21 cellular contexts compared by ENCODE assay signal in the genomic region with DNA sequence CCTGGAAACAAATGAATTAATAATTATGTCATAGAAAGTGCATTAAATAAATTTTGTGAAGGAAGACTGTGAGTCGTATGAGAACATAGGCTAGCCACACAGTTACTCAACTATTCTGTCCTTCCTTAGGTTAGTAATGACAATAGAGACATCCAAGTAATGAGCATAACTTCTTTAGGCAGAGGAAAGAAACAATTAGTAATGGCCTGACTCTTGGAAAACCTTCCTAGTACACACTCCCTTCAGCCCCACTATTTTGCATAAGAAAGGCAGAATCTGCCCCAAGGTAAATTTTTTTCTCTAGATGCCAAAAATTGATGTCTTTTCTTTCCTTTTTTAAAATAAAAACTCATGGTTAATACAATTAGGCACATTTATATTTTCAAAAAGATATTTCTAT.
"Had no signal": no experiment of that assay in that cellular context is flagged by ENCODE, and none has a peak within 500 bp of the region (broad histone marks: within the 10 kb centered on the region; RNA-seq: fewer than 3 reads in every experiment).

No MANE protein-coding gene starts in this region.

- H3K4me1 ChIP-seq: colonic mucosa, esophagus squamous epithelium, lower lobe of right lung, prostate gland, right atrium auricular region, sigmoid colon, spleen, suprapubic skin, transverse colon, vagina had no signal

- H3K4me3 ChIP-seq: colonic mucosa, esophagus squamous epithelium, lower lobe of right lung, prostate gland, right atrium auricular region, sigmoid colon, spleen, suprapubic skin, transverse colon, vagina had no signal

- H3K27me3 Mint-ChIP-seq: dendritic cell treated with granulocyte-macrophage colony-stimulating factor and Interleukin-4, amounts not matched to agents 40 ng/mL and 50 ng/mL, for 4 days; naive thymus-derived CD8-positive, alpha-beta T cell; stimulated activated naive B cell treated with anti-CD40 and anti-IgM and Interleukin-4, amounts not matched to agents 10 μg/mL and 1 μg/mL and 100 μg/mL, for 72 hours; stimulated activated naive CD8-positive, alpha-beta T cell treated with anti-CD3 and anti-CD28 coated beads, Interleukin-15, Interleukin-2, amounts not matched to agents 100 ng/mL and 50 ng/mL, for 24 hours had no signal

- H3K4me3 Mint-ChIP-seq: dendritic cell treated with granulocyte-macrophage colony-stimulating factor and Interleukin-4, amounts not matched to agents 40 ng/mL and 50 ng/mL, for 4 days; naive thymus-derived CD8-positive, alpha-beta T cell; nephron progenitor cell; stimulated activated naive B cell treated with anti-CD40 and anti-IgM and Interleukin-4, amounts not matched to agents 10 μg/mL and 1 μg/mL and 100 μg/mL, for 72 hours; stimulated activated naive CD8-positive, alpha-beta T cell treated with anti-CD3 and anti-CD28 coated beads, Interleukin-15, Interleukin-2, amounts not matched to agents 100 ng/mL and 50 ng/mL, for 24 hours had no signal

- H3K4me1 Mint-ChIP-seq: naive thymus-derived CD8-positive, alpha-beta T cell; stimulated activated naive B cell treated with anti-CD40 and anti-IgM and Interleukin-4, amounts not matched to agents 10 μg/mL and 1 μg/mL and 100 μg/mL, for 72 hours had no signal

- H3K36me3 Mint-ChIP-seq: naive thymus-derived CD8-positive, alpha-beta T cell; stimulated activated naive B cell treated with anti-CD40 and anti-IgM and Interleukin-4, amounts not matched to agents 10 μg/mL and 1 μg/mL and 100 μg/mL, for 72 hours had no signal

- H3K27ac Mint-ChIP-seq: dendritic cell treated with granulocyte-macrophage colony-stimulating factor and Interleukin-4, amounts not matched to agents 40 ng/mL and 50 ng/mL, for 4 days; naive thymus-derived CD8-positive, alpha-beta T cell; nephron progenitor cell; stimulated activated naive B cell treated with anti-CD40 and anti-IgM and Interleukin-4, amounts not matched to agents 10 μg/mL and 1 μg/mL and 100 μg/mL, for 72 hours; stimulated activated naive CD8-positive, alpha-beta T cell treated with anti-CD3 and anti-CD28 coated beads, Interleukin-15, Interleukin-2, amounts not matched to agents 100 ng/mL and 50 ng/mL, for 24 hours had no signal

- H3K36me3 ChIP-seq: colonic mucosa, esophagus squamous epithelium, lower lobe of right lung, prostate gland, right atrium auricular region, sigmoid colon, spleen, suprapubic skin, transverse colon, vagina had no signal

- ATAC-seq: left ventricle myocardium superior; lower lobe of right lung; naive thymus-derived CD8-positive, alpha-beta T cell; stimulated activated naive B cell treated with anti-CD40 and anti-IgM and Interleukin-4, amounts not matched to agents 10 μg/mL and 1 μg/mL and 100 μg/mL, for 72 hours had no signal

- H3K27ac ChIP-seq: colonic mucosa, esophagus squamous epithelium, lower lobe of right lung, prostate gland, right atrium auricular region, sigmoid colon, spleen, suprapubic skin, transverse colon, vagina had no signal

- H3K9me3 ChIP-seq: colonic mucosa, esophagus squamous epithelium, lower lobe of right lung, prostate gland, right atrium auricular region, sigmoid colon, suprapubic skin, vagina had no signal

- DNase-seq: colonic mucosa; effector memory CD4-positive, alpha-beta T cell; erythroblast; esophagus squamous epithelium; hypothalamus; left ventricle myocardium superior; lower lobe of right lung; midbrain; naive thymus-derived CD8-positive, alpha-beta T cell; nephron progenitor cell; nucleus accumbens; sigmoid colon; spleen; stimulated activated naive B cell treated with anti-CD40 and anti-IgM and Interleukin-4, amounts not matched to agents 10 μg/mL and 1 μg/mL and 100 μg/mL, for 72 hours; transverse colon had no signal

- H3K27me3 ChIP-seq: colonic mucosa, esophagus squamous epithelium, right atrium auricular region, sigmoid colon, spleen, suprapubic skin, transverse colon, vagina had no signal
